ENCODE assay signal across 9 cellular contexts in the genomic region with DNA sequence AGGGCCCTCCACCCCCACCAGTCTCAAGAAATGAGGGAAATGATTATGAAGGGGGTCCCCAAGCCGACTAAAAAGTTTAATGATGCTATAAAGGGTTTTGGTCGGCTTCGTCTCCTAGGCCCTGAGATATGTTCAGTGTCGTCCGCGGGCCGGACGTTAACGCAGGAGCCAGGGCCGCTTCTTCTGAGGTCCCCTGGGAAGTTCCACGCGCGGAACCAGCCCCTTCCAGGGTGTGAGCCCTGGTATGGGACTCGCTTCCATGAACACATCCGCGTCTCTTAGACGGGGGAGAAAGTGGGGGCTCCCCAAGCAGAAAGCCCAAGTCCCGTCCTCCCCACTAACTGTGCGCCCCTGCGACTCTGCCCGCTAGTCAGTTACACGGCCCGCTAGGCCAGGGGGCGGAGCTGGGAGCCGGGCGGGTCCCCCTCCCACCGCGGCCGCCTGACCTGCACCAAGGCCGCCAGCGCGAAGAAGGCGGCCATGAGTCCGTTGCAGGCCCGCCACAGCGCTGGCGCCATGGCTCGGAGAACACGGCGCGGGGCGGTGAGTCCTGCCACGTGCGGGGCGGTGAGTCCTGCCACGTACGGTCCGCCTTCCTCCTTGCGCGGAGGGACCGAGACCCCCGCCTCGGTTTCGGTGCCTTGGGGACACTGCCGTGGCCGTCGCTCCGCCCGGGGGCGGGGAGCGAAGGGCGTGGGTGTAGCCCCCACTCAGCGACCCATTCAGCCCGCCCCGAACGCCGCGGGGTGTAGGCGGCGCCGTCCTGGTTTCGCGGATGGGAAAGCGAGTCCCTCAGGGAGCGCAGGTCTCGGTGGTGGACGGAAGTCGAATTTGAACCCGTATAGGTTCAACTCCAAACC.
DNase-seq lines count a peak whose midpoint lies in the region; ATAC-seq lines count a peak whose summit lies in the region.
"Had no signal": no experiment of that assay in that cellular context is flagged by ENCODE, and none has a peak within 500 bp of the region (broad histone marks: within the 10 kb centered on the region; RNA-seq: fewer than 3 reads in every experiment).

A gene (minus strand): TSS at position 690 of the 860 bp plus-strand sequence. CDS start 172 bp downstream, at position 518.

- peak within 1 kb of the TSS; percentile 41 to 74 (median 59) for H3K4me3 ChIP-seq in skin epidermis

- ATAC-seq in HG03103 (IDR thresholded peaks at IDR 0.05; ENCODE audit: low read depth, unreplicated experiment): peak; percentile 60

- peak within 1 kb of the TSS; percentile 49 to 94 (median 83) for H3K27ac ChIP-seq in skin epidermis
- H3K27ac ChIP-seq: C4-2B had no signal

- DNase-seq in NCI-H1436 (lab: John Stamatoyannopoulos, UW) (peak; percentile 32), NCI-H1436 treated with DMSO at 0.1 percent for 48 hours (lab: John Stamatoyannopoulos, UW) (no peak), UCSD-AML1 (lab: John Stamatoyannopoulos, UW; ENCODE audit: unreplicated experiment) (peak; percentile 62), inferior parietal cortex (ENCODE audit: extremely low spot score) (peak; percentile 39), NK-92 (lab: John Stamatoyannopoulos, UW; ENCODE audit: unreplicated experiment) (no peak)
- DNase-seq in central memory CD4-positive, alpha-beta T cell: peak; percentile 13

Comparison
In these comparisons a context has a peak if more than half of its experiments do, and no peak if none do; other contexts are left out.
1. DNase-seq: peak in NCI-H1436 (single experiment), UCSD-AML1 (single experiment), central memory CD4-positive, alpha-beta T cell (single experiment) and inferior parietal cortex (single experiment); none in NCI-H1436 treated with DMSO at 0.1 percent for 48 hours (single experiment) and NK-92 (single experiment).